Comparison of ENCODE assay signal across 9 cellular contexts in genomic region chr10:102226542-102226870, GRCh38. TPM values are rescaled to one million over a fixed set of nuclear protein-coding genes. Genes with fewer than 3 reads are reported as not detected.
DNase-seq lines count a peak whose midpoint lies in the region; ATAC-seq and TF ChIP-seq lines count a peak whose summit lies in the region.
"Had no signal": no experiment of that assay in that cellular context is flagged by ENCODE, and none has a peak within 500 bp of the region (broad histone marks: within the 10 kb centered on the region; RNA-seq: fewer than 3 reads in every experiment).

No MANE protein-coding gene starts in this region.

- no peaks in the 10 kb centered on the region for H3K9me3 Mint-ChIP-seq in activated CD4-positive, alpha-beta T cell treated with anti-CD3 and anti-CD28 coated beads for 36 hours (ENCODE audit: low read depth)
- H3K9me3 Mint-ChIP-seq in activated CD8-positive, alpha-beta T cell treated with anti-CD3 and anti-CD28 coated beads for 36 hours: no peaks in the 10 kb centered on the region
- H3K9me3 Mint-ChIP-seq in immature natural killer cell: no peaks in the 10 kb centered on the region
- H3K9me3 Mint-ChIP-seq in stimulated activated naive B cell treated with anti-CD40 and anti-IgM and Interleukin-4, amounts not matched to agents 10 μg/mL and 1 μg/mL and 100 μg/mL, for 72 hours: no peaks in the 10 kb centered on the region

- H3K4me3 Mint-ChIP-seq in activated CD4-positive, alpha-beta T cell treated with anti-CD3 and anti-CD28 coated beads for 36 hours: peak overlapping the region; percentile 38
- H3K4me3 Mint-ChIP-seq in activated CD8-positive, alpha-beta T cell treated with anti-CD3 and anti-CD28 coated beads for 36 hours: peak overlapping the region; percentile 37
- H3K4me3 Mint-ChIP-seq in immature natural killer cell: peak overlapping the region; percentile 73 to 78 (median 76)
- peak overlapping the region; percentile 78 to 80 for H3K4me3 Mint-ChIP-seq in stimulated activated naive B cell treated with anti-CD40 and anti-IgM and Interleukin-4, amounts not matched to agents 10 μg/mL and 1 μg/mL and 100 μg/mL, for 72 hours

- H3K4me1 Mint-ChIP-seq in activated CD4-positive, alpha-beta T cell treated with anti-CD3 and anti-CD28 coated beads for 36 hours: peaks cover 26% of the 10 kb centered on the region
- H3K4me1 Mint-ChIP-seq in activated CD8-positive, alpha-beta T cell treated with anti-CD3 and anti-CD28 coated beads for 36 hours (ENCODE audit: low read depth): peaks cover 16% of the 10 kb centered on the region
- H3K4me1 Mint-ChIP-seq in immature natural killer cell: peaks cover 25% of the 10 kb centered on the region in 2 donors
- peaks cover 18 to 37% of the 10 kb centered on the region in 2 donors for H3K4me1 Mint-ChIP-seq in stimulated activated naive B cell treated with anti-CD40 and anti-IgM and Interleukin-4, amounts not matched to agents 10 μg/mL and 1 μg/mL and 100 μg/mL, for 72 hours

- POLR2A ChIA-PET in activated CD4-positive, alpha-beta T cell treated with anti-CD3 and anti-CD28 coated beads for 36 hours (lab: Charles Lee): interaction anchor here (0.6 to 1.4 kb wide), 5 partner anchors 19 to 93 kb away, joined by 3 to 8 read pairs (median 3); partner anchors contain the start of gene GBF1
- POLR2A ChIA-PET in activated CD8-positive, alpha-beta T cell treated with anti-CD3 and anti-CD28 coated beads for 36 hours (lab: Charles Lee): interaction anchor here (0.6 to 1.6 kb wide), 6 partner anchors 17 to 168 kb away, joined by 3 to 5 read pairs (median 3); partner anchors contain the start of gene GBF1

- peaks cover 34% of the 10 kb centered on the region for H3K27me3 Mint-ChIP-seq in activated CD4-positive, alpha-beta T cell treated with anti-CD3 and anti-CD28 coated beads for 36 hours
- peaks cover 45% of the 10 kb centered on the region for H3K27me3 Mint-ChIP-seq in activated CD8-positive, alpha-beta T cell treated with anti-CD3 and anti-CD28 coated beads for 36 hours
- peaks cover 15 to 19% (median 16%) of the 10 kb centered on the region in 3 donors for H3K27me3 Mint-ChIP-seq in immature natural killer cell (ENCODE audit: low read depth in 3 of 3)
- H3K27me3 Mint-ChIP-seq in stimulated activated naive B cell treated with anti-CD40 and anti-IgM and Interleukin-4, amounts not matched to agents 10 μg/mL and 1 μg/mL and 100 μg/mL, for 72 hours: peaks cover 60 to 75% of the 10 kb centered on the region in 2 donors

- no peaks in the 10 kb centered on the region for H3K36me3 Mint-ChIP-seq in activated CD4-positive, alpha-beta T cell treated with anti-CD3 and anti-CD28 coated beads for 36 hours (ENCODE audit: low read depth)
- no peaks in the 10 kb centered on the region for H3K36me3 Mint-ChIP-seq in activated CD8-positive, alpha-beta T cell treated with anti-CD3 and anti-CD28 coated beads for 36 hours (ENCODE audit: low read depth)
- H3K36me3 Mint-ChIP-seq in immature natural killer cell: no peaks in the 10 kb centered on the region
- peaks cover 0 to 1% of the 10 kb centered on the region in 2 donors for H3K36me3 Mint-ChIP-seq in stimulated activated naive B cell treated with anti-CD40 and anti-IgM and Interleukin-4, amounts not matched to agents 10 μg/mL and 1 μg/mL and 100 μg/mL, for 72 hours

- intact Hi-C loops in activated CD4-positive, alpha-beta T cell treated with anti-CD3 and anti-CD28 coated beads for 36 hours (cut with DNase I, micrococcal nuclease): loop anchor here (1.0 kb wide), 3 partner anchors 19 to 169 kb away; partner anchors contain the start of genes GBF1 (in 1 of the 2) and NFKB2 (in 1 of the 2)
- intact Hi-C loops in activated CD8-positive, alpha-beta T cell treated with anti-CD3 and anti-CD28 coated beads for 36 hours (cut with micrococcal nuclease): loop anchor here (10.0 kb wide), 1 partner anchor 358 kb away; no protein-coding TSS in a partner anchor

- CTCF ChIA-PET in activated CD4-positive, alpha-beta T cell treated with anti-CD3 and anti-CD28 coated beads for 36 hours (lab: Charles Lee): interaction anchor here (0.7 to 16.9 kb wide), 15 partner anchors 14 to 900 kb away, joined by 3 to 833 read pairs (median 5); partner anchors contain the start of genes CUEDC2, NFKB2 and PITX3
- CTCF ChIA-PET in activated CD8-positive, alpha-beta T cell treated with anti-CD3 and anti-CD28 coated beads for 36 hours (lab: Charles Lee): interaction anchor here (1.1 to 19.5 kb wide), 10 partner anchors 9 to 357 kb away, joined by 4 to 886 read pairs (median 6); partner anchors contain the start of gene PITX3

- no peak for TF ChIP-seq CTCF in activated CD8-positive, alpha-beta T cell treated with anti-CD3 and anti-CD28 coated beads for 36 hours (IDR thresholded peaks at IDR 0.05)

- no peak overlapping the region for H3K27ac Mint-ChIP-seq in activated CD4-positive, alpha-beta T cell treated with anti-CD3 and anti-CD28 coated beads for 36 hours
- no peak overlapping the region for H3K27ac Mint-ChIP-seq in activated CD8-positive, alpha-beta T cell treated with anti-CD3 and anti-CD28 coated beads for 36 hours
- H3K27ac Mint-ChIP-seq in immature natural killer cell: peak overlapping the region in 1 of 6 donors; percentile 41
- no peak overlapping the region for H3K27ac Mint-ChIP-seq in stimulated activated naive B cell treated with anti-CD40 and anti-IgM and Interleukin-4, amounts not matched to agents 10 μg/mL and 1 μg/mL and 100 μg/mL, for 72 hours

- ATAC-seq in activated CD4-positive, alpha-beta T cell treated with anti-CD3 and anti-CD28 coated beads for 36 hours: no peak
- ATAC-seq in activated CD8-positive, alpha-beta T cell treated with anti-CD3 and anti-CD28 coated beads for 36 hours: no peak
- ATAC-seq in stimulated activated naive B cell treated with anti-CD40 and anti-IgM and Interleukin-4, amounts not matched to agents 10 μg/mL and 1 μg/mL and 100 μg/mL, for 72 hours (replicated peaks): no peak

- DNase-seq in activated CD4-positive, alpha-beta T cell treated with anti-CD3 and anti-CD28 coated beads for 36 hours: no peak
- no peak for DNase-seq in activated CD4-positive, alpha-beta T cell treated with anti-CD3 and anti-CD28 coated beads for 1 hour
- DNase-seq in activated CD8-positive, alpha-beta T cell treated with anti-CD3 and anti-CD28 coated beads for 36 hours: no peak
- DNase-seq in immature natural killer cell (no peak), ureter (ENCODE audit: low spot score) (no peak), NCI-H1105 treated with DMSO at 0.1 percent for 48 hours (lab: John Stamatoyannopoulos, UW) (no peak), iPS-NIHi11 (ENCODE audit: low spot score) (no peak)
- DNase-seq in stimulated activated naive B cell treated with anti-CD40 and anti-IgM and Interleukin-4, amounts not matched to agents 10 μg/mL and 1 μg/mL and 100 μg/mL, for 72 hours: no peak
- DNase-seq: SW 1271 had no signal

RNA-seq across cellular contexts. Expression of gene ELOVL3, which starts 0.4 kb away (rescaled TPM):
- under 1 TPM in 1 of 2 experiments, not detected in 1; 0.14 TPM for total RNA-seq in activated CD4-positive, alpha-beta T cell treated with anti-CD3 and anti-CD28 coated beads for 36 hours
- not detected for total RNA-seq in activated CD8-positive, alpha-beta T cell treated with anti-CD3 and anti-CD28 coated beads for 36 hours
- polyA plus RNA-seq in immature natural killer cell: not detected
- total RNA-seq in ureter: 0.47 TPM

RNA-seq across cellular contexts. Expression of gene PITX3, which starts 14.8 kb away (rescaled TPM):
- total RNA-seq in activated CD4-positive, alpha-beta T cell treated with anti-CD3 and anti-CD28 coated beads for 36 hours: under 1 TPM; 0.66 to 0.81 TPM
- under 1 TPM in 1 of 2 experiments, not detected in 1; 0.23 TPM for total RNA-seq in activated CD8-positive, alpha-beta T cell treated with anti-CD3 and anti-CD28 coated beads for 36 hours
- polyA plus RNA-seq in immature natural killer cell: not detected
- total RNA-seq in ureter: not detected

RNA-seq across cellular contexts. Expression of gene GBF1, which starts 18.8 kb away (rescaled TPM):
- 10 to 100 TPM; 33.1 to 37.5 TPM for total RNA-seq in activated CD4-positive, alpha-beta T cell treated with anti-CD3 and anti-CD28 coated beads for 36 hours
- total RNA-seq in activated CD8-positive, alpha-beta T cell treated with anti-CD3 and anti-CD28 coated beads for 36 hours: 10 to 100 TPM; 25.4 to 28.2 TPM
- 10 to 100 TPM in 1 of 3 donors, 1 to 10 TPM in 2; 3.5 to 23.2 (median 7.3) TPM for polyA plus RNA-seq in immature natural killer cell
- 64.4 TPM for total RNA-seq in ureter
